ENCODE assay signal across 1 cellular context in the genomic region with DNA sequence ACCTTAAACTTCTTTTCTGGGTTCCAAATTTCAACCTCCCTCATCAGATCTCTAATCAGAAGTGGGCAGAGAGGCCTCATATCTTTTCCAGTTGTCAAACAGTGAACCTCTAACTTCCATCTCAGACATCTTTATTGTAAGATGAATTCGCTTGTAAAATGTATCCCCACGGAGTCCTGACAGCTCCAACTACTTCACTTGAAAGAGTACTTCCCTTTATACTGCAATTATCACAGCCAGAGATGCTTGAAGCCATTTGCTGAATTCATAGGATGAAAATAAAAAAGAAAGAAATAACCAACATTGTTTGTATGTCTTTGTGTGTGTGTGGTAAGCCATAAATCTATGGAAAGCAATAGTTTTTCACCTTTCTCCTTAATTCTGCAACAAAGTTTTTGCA.
A peak's percentile ranks its signal among the peaks of the same experiment; 100 is the strongest.
TF ChIP-seq lines count a peak whose summit lies in the region.

No MANE protein-coding gene starts in this region.

TF ChIP-seq in HEK293, 187 proteins besides CTCF, POLR2A, EP300 and RAD21 (continued from another document):
- TF ChIP-seq, protein P1, sequence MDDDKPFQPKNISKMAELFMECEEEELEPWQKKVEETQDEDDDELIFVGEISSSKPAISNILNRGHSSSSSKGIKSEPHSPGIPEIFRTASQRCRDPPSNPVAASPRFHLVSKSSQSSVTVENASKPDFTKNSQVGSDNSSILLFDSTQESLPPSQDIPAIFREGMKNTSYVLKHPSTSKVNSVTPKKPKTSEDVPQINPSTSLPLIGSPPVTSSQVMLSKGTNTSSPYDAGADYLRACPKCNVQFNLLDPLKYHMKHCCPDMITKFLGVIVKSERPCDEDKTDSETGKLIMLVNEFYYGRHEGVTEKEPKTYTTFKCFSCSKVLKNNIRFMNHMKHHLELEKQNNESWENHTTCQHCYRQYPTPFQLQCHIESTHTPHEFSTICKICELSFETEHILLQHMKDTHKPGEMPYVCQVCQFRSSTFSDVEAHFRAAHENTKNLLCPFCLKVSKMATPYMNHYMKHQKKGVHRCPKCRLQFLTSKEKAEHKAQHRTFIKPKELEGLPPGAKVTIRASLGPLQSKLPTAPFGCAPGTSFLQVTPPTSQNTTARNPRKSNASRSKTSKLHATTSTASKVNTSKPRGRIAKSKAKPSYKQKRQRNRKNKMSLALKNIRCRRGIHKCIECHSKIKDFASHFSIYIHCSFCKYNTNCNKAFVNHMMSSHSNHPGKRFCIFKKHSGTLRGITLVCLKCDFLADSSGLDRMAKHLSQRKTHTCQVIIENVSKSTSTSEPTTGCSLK (tag by site-specific recombination; IDR thresholded peaks at IDR 0.05) = no peak
- TF ChIP-seq, protein P2, sequence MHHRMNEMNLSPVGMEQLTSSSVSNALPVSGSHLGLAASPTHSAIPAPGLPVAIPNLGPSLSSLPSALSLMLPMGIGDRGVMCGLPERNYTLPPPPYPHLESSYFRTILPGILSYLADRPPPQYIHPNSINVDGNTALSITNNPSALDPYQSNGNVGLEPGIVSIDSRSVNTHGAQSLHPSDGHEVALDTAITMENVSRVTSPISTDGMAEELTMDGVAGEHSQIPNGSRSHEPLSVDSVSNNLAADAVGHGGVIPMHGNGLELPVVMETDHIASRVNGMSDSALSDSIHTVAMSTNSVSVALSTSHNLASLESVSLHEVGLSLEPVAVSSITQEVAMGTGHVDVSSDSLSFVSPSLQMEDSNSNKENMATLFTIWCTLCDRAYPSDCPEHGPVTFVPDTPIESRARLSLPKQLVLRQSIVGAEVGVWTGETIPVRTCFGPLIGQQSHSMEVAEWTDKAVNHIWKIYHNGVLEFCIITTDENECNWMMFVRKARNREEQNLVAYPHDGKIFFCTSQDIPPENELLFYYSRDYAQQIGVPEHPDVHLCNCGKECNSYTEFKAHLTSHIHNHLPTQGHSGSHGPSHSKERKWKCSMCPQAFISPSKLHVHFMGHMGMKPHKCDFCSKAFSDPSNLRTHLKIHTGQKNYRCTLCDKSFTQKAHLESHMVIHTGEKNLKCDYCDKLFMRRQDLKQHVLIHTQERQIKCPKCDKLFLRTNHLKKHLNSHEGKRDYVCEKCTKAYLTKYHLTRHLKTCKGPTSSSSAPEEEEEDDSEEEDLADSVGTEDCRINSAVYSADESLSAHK (tag by site-specific recombination; IDR thresholded peaks at IDR 0.05) = peak; percentile 68
- TF ChIP-seq ZNF654 (tag by site-specific recombination; IDR thresholded peaks at IDR 0.05; ENCODE audit: low read depth) (no peak), ZNF544 (tag by site-specific recombination; IDR thresholded peaks at IDR 0.05) (no peak), ZNF843 (tag by site-specific recombination; IDR thresholded peaks at IDR 0.05) (peak; percentile 93), ZNF302 (tag by site-specific recombination; IDR thresholded peaks at IDR 0.05; ENCODE audit: low read depth) (no peak)
- TF ChIP-seq, protein P3, sequence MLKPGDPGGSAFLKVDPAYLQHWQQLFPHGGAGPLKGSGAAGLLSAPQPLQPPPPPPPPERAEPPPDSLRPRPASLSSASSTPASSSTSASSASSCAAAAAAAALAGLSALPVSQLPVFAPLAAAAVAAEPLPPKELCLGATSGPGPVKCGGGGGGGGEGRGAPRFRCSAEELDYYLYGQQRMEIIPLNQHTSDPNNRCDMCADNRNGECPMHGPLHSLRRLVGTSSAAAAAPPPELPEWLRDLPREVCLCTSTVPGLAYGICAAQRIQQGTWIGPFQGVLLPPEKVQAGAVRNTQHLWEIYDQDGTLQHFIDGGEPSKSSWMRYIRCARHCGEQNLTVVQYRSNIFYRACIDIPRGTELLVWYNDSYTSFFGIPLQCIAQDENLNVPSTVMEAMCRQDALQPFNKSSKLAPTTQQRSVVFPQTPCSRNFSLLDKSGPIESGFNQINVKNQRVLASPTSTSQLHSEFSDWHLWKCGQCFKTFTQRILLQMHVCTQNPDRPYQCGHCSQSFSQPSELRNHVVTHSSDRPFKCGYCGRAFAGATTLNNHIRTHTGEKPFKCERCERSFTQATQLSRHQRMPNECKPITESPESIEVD (tag by site-specific recombination; IDR thresholded peaks at IDR 0.05) = peak; percentile 83
- TF ChIP-seq, protein P4, sequence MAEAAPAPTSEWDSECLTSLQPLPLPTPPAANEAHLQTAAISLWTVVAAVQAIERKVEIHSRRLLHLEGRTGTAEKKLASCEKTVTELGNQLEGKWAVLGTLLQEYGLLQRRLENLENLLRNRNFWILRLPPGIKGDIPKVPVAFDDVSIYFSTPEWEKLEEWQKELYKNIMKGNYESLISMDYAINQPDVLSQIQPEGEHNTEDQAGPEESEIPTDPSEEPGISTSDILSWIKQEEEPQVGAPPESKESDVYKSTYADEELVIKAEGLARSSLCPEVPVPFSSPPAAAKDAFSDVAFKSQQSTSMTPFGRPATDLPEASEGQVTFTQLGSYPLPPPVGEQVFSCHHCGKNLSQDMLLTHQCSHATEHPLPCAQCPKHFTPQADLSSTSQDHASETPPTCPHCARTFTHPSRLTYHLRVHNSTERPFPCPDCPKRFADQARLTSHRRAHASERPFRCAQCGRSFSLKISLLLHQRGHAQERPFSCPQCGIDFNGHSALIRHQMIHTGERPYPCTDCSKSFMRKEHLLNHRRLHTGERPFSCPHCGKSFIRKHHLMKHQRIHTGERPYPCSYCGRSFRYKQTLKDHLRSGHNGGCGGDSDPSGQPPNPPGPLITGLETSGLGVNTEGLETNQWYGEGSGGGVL (tag by site-specific recombination; IDR thresholded peaks at IDR 0.05) = no peak
